28 cellular contexts compared by ENCODE assay signal in the genomic region with DNA sequence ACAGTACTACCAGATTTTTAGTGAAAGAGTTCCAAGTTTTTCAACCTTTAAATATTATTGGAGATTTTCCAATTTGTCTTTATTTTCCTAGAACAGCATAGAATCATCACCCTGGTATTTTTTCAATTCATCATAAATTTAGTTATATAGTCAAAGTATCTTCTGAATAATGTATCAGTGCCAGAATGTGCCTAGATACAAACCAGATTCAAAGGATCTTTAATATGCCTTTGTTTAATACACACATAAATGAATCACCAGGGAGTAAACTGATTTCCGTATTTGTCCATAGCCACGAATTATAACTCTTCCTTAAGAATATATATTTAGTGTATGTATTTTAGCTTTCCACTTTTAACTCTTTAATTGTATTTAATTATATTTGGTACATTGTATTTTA.
"Had no signal": no experiment of that assay in that cellular context is flagged by ENCODE, and none has a peak within 500 bp of the region (broad histone marks: within the 10 kb centered on the region; RNA-seq: fewer than 3 reads in every experiment).

No MANE protein-coding gene starts in this region.

- H3K36me3 ChIP-seq: neural progenitor cell, neutrophil, pancreas, right lobe of liver, sigmoid colon, stomach, thoracic aorta, thyroid gland, tibial nerve, upper lobe of left lung, vagina had no signal

- H3K27me3 Mint-ChIP-seq: naive thymus-derived CD4-positive, alpha-beta T cell; stimulated activated naive B cell treated with anti-CD40 and anti-IgM and Interleukin-4, amounts not matched to agents 10 μg/mL and 1 μg/mL and 100 μg/mL, for 72 hours; stimulated activated naive CD8-positive, alpha-beta T cell treated with anti-CD3 and anti-CD28 coated beads, Interleukin-15, Interleukin-2, amounts not matched to agents 100 ng/mL and 50 ng/mL, for 24 hours had no signal

- H3K4me3 ChIP-seq: neural progenitor cell, pancreas, psoas muscle, right lobe of liver, sigmoid colon, stomach, thoracic aorta, thyroid gland, tibial nerve, upper lobe of left lung, vagina had no signal

- ATAC-seq: naive thymus-derived CD4-positive, alpha-beta T cell; natural killer cell; pancreas; psoas muscle; right cardiac atrium; right lobe of liver; stimulated activated effector memory CD8-positive, alpha-beta T cell treated with anti-CD3 and anti-CD28 coated beads, Interleukin-12 subunit alpha, Interleukin-12 subunit beta, amount 100 ng/mL, for 72 hours; stimulated activated naive B cell treated with anti-CD40 and anti-IgM and Interleukin-4, amounts not matched to agents 10 μg/mL and 1 μg/mL and 100 μg/mL, for 72 hours had no signal

- FAIRE-seq: pancreas, small intestine, urothelium cell line had no signal

- H3K27ac Mint-ChIP-seq: naive thymus-derived CD4-positive, alpha-beta T cell; natural killer cell; nephron; neural progenitor cell; stimulated activated effector memory CD8-positive, alpha-beta T cell treated with anti-CD3 and anti-CD28 coated beads, Interleukin-12 subunit alpha, Interleukin-12 subunit beta, amount 100 ng/mL, for 72 hours; stimulated activated naive B cell treated with anti-CD40 and anti-IgM and Interleukin-4, amounts not matched to agents 10 μg/mL and 1 μg/mL and 100 μg/mL, for 72 hours; stimulated activated naive CD8-positive, alpha-beta T cell treated with anti-CD3 and anti-CD28 coated beads, Interleukin-15, Interleukin-2, amounts not matched to agents 100 ng/mL and 50 ng/mL, for 24 hours had no signal

- H3K9me3 Mint-ChIP-seq: nephron had no signal

- H3K4me3 Mint-ChIP-seq: naive thymus-derived CD4-positive, alpha-beta T cell; natural killer cell; nephron; neural progenitor cell; stimulated activated effector memory CD8-positive, alpha-beta T cell treated with anti-CD3 and anti-CD28 coated beads, Interleukin-12 subunit alpha, Interleukin-12 subunit beta, amount 100 ng/mL, for 72 hours; stimulated activated naive B cell treated with anti-CD40 and anti-IgM and Interleukin-4, amounts not matched to agents 10 μg/mL and 1 μg/mL and 100 μg/mL, for 72 hours; stimulated activated naive CD8-positive, alpha-beta T cell treated with anti-CD3 and anti-CD28 coated beads, Interleukin-15, Interleukin-2, amounts not matched to agents 100 ng/mL and 50 ng/mL, for 24 hours had no signal

- H3K27ac ChIP-seq: neural progenitor cell, neutrophil, pancreas, psoas muscle, right lobe of liver, sigmoid colon, stomach, thoracic aorta, thyroid gland, tibial nerve, upper lobe of left lung, vagina had no signal

- H3K4me2 ChIP-seq: neural progenitor cell had no signal

- H3K36me3 Mint-ChIP-seq: naive thymus-derived CD4-positive, alpha-beta T cell; natural killer cell; neural progenitor cell; stimulated activated effector memory CD8-positive, alpha-beta T cell treated with anti-CD3 and anti-CD28 coated beads, Interleukin-12 subunit alpha, Interleukin-12 subunit beta, amount 100 ng/mL, for 72 hours; stimulated activated naive B cell treated with anti-CD40 and anti-IgM and Interleukin-4, amounts not matched to agents 10 μg/mL and 1 μg/mL and 100 μg/mL, for 72 hours had no signal

- H3K4me1 Mint-ChIP-seq: naive thymus-derived CD4-positive, alpha-beta T cell; natural killer cell; stimulated activated effector memory CD8-positive, alpha-beta T cell treated with anti-CD3 and anti-CD28 coated beads, Interleukin-12 subunit alpha, Interleukin-12 subunit beta, amount 100 ng/mL, for 72 hours; stimulated activated naive B cell treated with anti-CD40 and anti-IgM and Interleukin-4, amounts not matched to agents 10 μg/mL and 1 μg/mL and 100 μg/mL, for 72 hours had no signal

- H3K4me1 ChIP-seq: pancreas, psoas muscle, right lobe of liver, stomach, thyroid gland, tibial nerve, upper lobe of left lung, vagina had no signal

- H3K27me3 ChIP-seq: neural progenitor cell, neutrophil, pancreas, right lobe of liver, sigmoid colon, stomach, thyroid gland, tibial nerve, upper lobe of left lung, vagina had no signal

- H2AFZ ChIP-seq: neural progenitor cell had no signal

- DNase-seq: naive thymus-derived CD4-positive, alpha-beta T cell; natural killer cell; nucleus accumbens; pancreas; psoas muscle; right cardiac atrium; right lobe of liver; sigmoid colon; small intestine; stimulated activated CD4-positive, alpha-beta T cell treated with anti-CD3 and anti-CD28 coated beads, Interleukin-15, amount 100 ng/mL, for 24 hours; stimulated activated CD4-positive, alpha-beta T cell treated with anti-CD3 and anti-CD28 coated beads, Interleukin-2, amount 100 ng/mL, for 24 hours; stimulated activated CD4-positive, alpha-beta T cell treated with anti-CD3 and anti-CD28 coated beads, Interleukin-2, amount 100 ng/mL, for 48 hours; stimulated activated CD4-positive, alpha-beta T cell treated with anti-CD3 and anti-CD28 coated beads, Interleukin-4, amount 100 ng/mL, for 24 hours; stimulated activated naive B cell treated with anti-CD40 and anti-IgM and Interleukin-4, amounts not matched to agents 10 μg/mL and 1 μg/mL and 100 μg/mL, for 72 hours; stimulated activated naive CD4-positive, alpha-beta T cell treated with Interleukin-2 at 50 U/mL for 16 hours; stomach; thyroid gland; trophoblast cell; upper lobe of left lung had no signal

- H3K9ac ChIP-seq: neural progenitor cell had no signal

- H3K9me3 ChIP-seq: neutrophil, pancreas, psoas muscle, right lobe of liver, sigmoid colon, stomach, thoracic aorta, thyroid gland, tibial nerve, upper lobe of left lung, vagina had no signal
